In genomic region chr6:11758878-11759277, GRCh38 we compare ENCODE assay signal across 1 cellular context.
TF ChIP-seq lines count a peak whose summit lies in the region.

No MANE protein-coding gene starts in this region.

TF ChIP-seq in H1, 55 proteins besides CTCF, POLR2A, EP300 and RAD21:
- no peak for TF ChIP-seq SIN3A (conservative IDR thresholded peaks at IDR 0.05 in 1 of 2, IDR thresholded peaks at IDR 0.05 in 1 of 2; ENCODE audit: low read depth in 1 of 2, low read length in 2 of 2)
- TF ChIP-seq PHF8 (conservative IDR thresholded peaks at IDR 0.05; ENCODE audit: low read depth, low read length) = no peak
- no peak for TF ChIP-seq SIX5 (IDR thresholded peaks at IDR 0.05; ENCODE audit: low read depth, low read length)
- TF ChIP-seq SAP30 (IDR thresholded peaks at IDR 0.05; ENCODE audit: insufficient read depth, insufficient replicate concordance, low read length) = no peak
- no peak for TF ChIP-seq CHD2 (IDR thresholded peaks at IDR 0.05; ENCODE audit: low read length)
- TF ChIP-seq SUZ12 (IDR thresholded peaks at IDR 0.05; ENCODE audit: low read length) = no peak
